Comparison of ENCODE assay signal across 12 cellular contexts in the genomic region with DNA sequence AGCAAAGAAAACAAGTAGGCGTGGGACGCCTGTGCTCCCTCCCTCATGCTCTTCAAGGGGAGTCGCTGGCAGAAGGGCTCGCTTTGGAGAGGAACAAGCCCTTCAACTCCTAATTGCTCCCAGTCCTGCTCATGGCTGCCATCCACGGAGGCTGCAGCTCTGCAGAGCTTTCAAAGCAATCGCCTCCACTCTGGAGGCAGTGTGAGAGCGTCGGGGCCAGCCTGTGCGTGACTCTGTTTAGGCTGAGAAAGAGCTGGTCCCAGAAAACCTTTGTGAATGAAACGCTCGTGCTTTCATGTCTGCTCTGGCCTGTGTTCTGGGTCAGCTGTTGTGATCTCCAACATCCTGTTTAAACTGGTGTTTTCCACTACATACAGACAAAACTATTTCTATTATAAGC. TPM values are rescaled to one million over a fixed set of nuclear protein-coding genes. Genes with fewer than 3 reads are reported as not detected.
A peak's percentile ranks its signal among the peaks of the same experiment; 100 is the strongest.
DNase-seq lines count a peak whose midpoint lies in the region; ATAC-seq and TF ChIP-seq lines count a peak whose summit lies in the region.
"Had no signal": no experiment of that assay in that cellular context is flagged by ENCODE, and none has a peak within 500 bp of the region (broad histone marks: within the 10 kb centered on the region; RNA-seq: fewer than 3 reads in every experiment).

No MANE protein-coding gene starts in this region.

- no peak overlapping the region for H4K91ac ChIP-seq in neuronal stem cell (ENCODE audit: low read depth, low read length, poor library complexity)

- H3K14ac ChIP-seq in neuronal stem cell (ENCODE audit: low read length), result no peak overlapping the region

- H3K18ac ChIP-seq in neuronal stem cell (ENCODE audit: low read length), result peak overlapping the region; percentile 52

- H3K27ac ChIP-seq in right atrium auricular region, result peak overlapping the region in 1 of 2 donors; percentile 5
- H3K27ac ChIP-seq in gastroesophageal sphincter, result peak overlapping the region in 2 of 4 donors; percentile 24 to 36
- H3K27ac ChIP-seq in neuronal stem cell (replicated peaks; ENCODE audit: low read length), result no peak overlapping the region
- H3K27ac ChIP-seq: WERI-Rb-1 had no signal

- H3K27ac Mint-ChIP-seq in MCF 10A (ENCODE audit: low read depth, unreplicated experiment), result no peak overlapping the region
- H3K27ac Mint-ChIP-seq: stimulated activated naive CD8-positive, alpha-beta T cell treated with anti-CD3 and anti-CD28 coated beads, Interleukin-15, Interleukin-2, amounts not matched to agents 100 ng/mL and 50 ng/mL, for 24 hours had no signal

- H2BK5ac ChIP-seq in neuronal stem cell (ENCODE audit: low read length), result no peak overlapping the region

- peaks cover 0 to 5% of the 10 kb centered on the region in 2 donors for H3K9me3 ChIP-seq in right atrium auricular region
- H3K9me3 ChIP-seq in gastroesophageal sphincter, result no peaks in the 10 kb centered on the region
- H3K9me3 ChIP-seq in neuronal stem cell (replicated peaks in 1 of 2; ENCODE audit: control insufficient read depth in 2 of 2, insufficient read depth in 1 of 2, low read depth in 1 of 2, low read length in 2 of 2), result no peaks in the 10 kb centered on the region

- H3K79me1 ChIP-seq in neuronal stem cell (ENCODE audit: low read depth, low read length), result no peaks in the 10 kb centered on the region

- intact Hi-C loops in Right ventricle myocardium inferior (cut with DNase I), result no loop called here
- intact Hi-C loops in MCF 10A (cut with micrococcal nuclease), result no loop called here

- H3K27me3 Mint-ChIP-seq in MCF 10A (ENCODE audit: insufficient read depth, unreplicated experiment), result no peaks in the 10 kb centered on the region

- no peak overlapping the region for H3K4me3 Mint-ChIP-seq in MCF 10A (ENCODE audit: unreplicated experiment)
- H3K4me3 Mint-ChIP-seq: stimulated activated naive CD8-positive, alpha-beta T cell treated with anti-CD3 and anti-CD28 coated beads, Interleukin-15, Interleukin-2, amounts not matched to agents 100 ng/mL and 50 ng/mL, for 24 hours had no signal

- ATAC-seq in Right ventricle myocardium inferior, result peak; percentile 42
- peak; percentile 43 for ATAC-seq in gastroesophageal sphincter
- ATAC-seq in HG03097 (IDR thresholded peaks at IDR 0.05; ENCODE audit: low FRiP score, unreplicated experiment), result no peak

- no peak overlapping the region for H2BK15ac ChIP-seq in neuronal stem cell (ENCODE audit: low read length)

- no peak for TF ChIP-seq EP300 in gastroesophageal sphincter (IDR thresholded peaks at IDR 0.05)

- TF ChIP-seq CTCF in right atrium auricular region (IDR thresholded peaks at IDR 0.05) (no peak), gastroesophageal sphincter (IDR thresholded peaks at IDR 0.05) (no peak), MCF 10A (IDR thresholded peaks at IDR 0.05; ENCODE audit: unreplicated experiment) (no peak), GM10266 (IDR thresholded peaks at IDR 0.05; ENCODE audit: control insufficient read depth, insufficient read depth, low read depth, missing control alignments) (no peak)

- CTCF ChIA-PET in MCF 10A (lab: Yijun Ruan, JAX), result interaction anchor here (0.6 kb wide), 1 partner anchor 692 kb away, joined by 3 read pairs; no protein-coding TSS in a partner anchor

- no peak for TF ChIP-seq POLR2A in gastroesophageal sphincter (IDR thresholded peaks at IDR 0.05)

- no peak overlapping the region for H3K4me3 ChIP-seq in right atrium auricular region
- no peak overlapping the region for H3K4me3 ChIP-seq in gastroesophageal sphincter
- H3K4me3 ChIP-seq in neuronal stem cell (ENCODE audit: low read length in 2 of 2), result no peak overlapping the region

- H3K4me1 Mint-ChIP-seq in MCF 10A (ENCODE audit: insufficient read depth, unreplicated experiment), result no peaks in the 10 kb centered on the region

- H2BK120ac ChIP-seq in neuronal stem cell (ENCODE audit: low read depth, low read length), result no peak overlapping the region

- H3K27me3 ChIP-seq in right atrium auricular region (no peaks in the 10 kb centered on the region), gastroesophageal sphincter (no peaks in the 10 kb centered on the region), neuronal stem cell (ENCODE audit: control insufficient read depth in 3 of 3, insufficient read depth in 3 of 3, low read depth in 1 of 3, low read length in 3 of 3) (no peaks in the 10 kb centered on the region)

- no peak overlapping the region for H3K4me2 ChIP-seq in neuronal stem cell (ENCODE audit: insufficient read depth, low read length, poor library complexity, severe bottlenecking)

- 13 to 26% methylated on average over 4 to 5 of the region's 11 CpGs for WGBS in gastroesophageal sphincter (ENCODE audit: low coverage in 1 of 2), 2 donors
- no CpG with 5 or more reads among the region's 11 CpGs for WGBS in neuronal stem cell (ENCODE audit: extremely low coverage in 2 of 2, insufficient read length in 2 of 2, insufficient replicate concordance in 1 of 2), 2 donors

- H2BK12ac ChIP-seq in neuronal stem cell (ENCODE audit: low read length), result no peak overlapping the region

- no peak overlapping the region for H3K23ac ChIP-seq in neuronal stem cell (ENCODE audit: low read depth, low read length, poor library complexity)

- H3K36me3 Mint-ChIP-seq in MCF 10A (ENCODE audit: insufficient read depth, unreplicated experiment), result no peaks in the 10 kb centered on the region

- no peak overlapping the region for H2AK5ac ChIP-seq in neuronal stem cell (ENCODE audit: low read depth, low read length)

- H3K36me3 ChIP-seq in right atrium auricular region, result no peaks in the 10 kb centered on the region
- H3K36me3 ChIP-seq in gastroesophageal sphincter, result no peaks in the 10 kb centered on the region
- H3K36me3 ChIP-seq in neuronal stem cell (replicated peaks in 1 of 2; ENCODE audit: control insufficient read depth in 2 of 2, insufficient read depth in 2 of 2, low read length in 2 of 2), result no peaks in the 10 kb centered on the region
- H3K36me3 ChIP-seq: WERI-Rb-1 had no signal

- H3K9me3 Mint-ChIP-seq in MCF 10A (ENCODE audit: unreplicated experiment), result peaks cover 8% of the 10 kb centered on the region

- no peak overlapping the region for H4K8ac ChIP-seq in neuronal stem cell (ENCODE audit: low read depth, low read length)

- POLR2A ChIA-PET in MCF 10A (lab: Yijun Ruan, JAX), result no interaction called here

- no TSS peak for BruUV-seq in MCF 10A (replicated peaks; lab: Mats Ljungman, UMichigan)

- no peak overlapping the region for H3K9ac ChIP-seq in neuronal stem cell (ENCODE audit: low read depth, low read length, poor library complexity)

- H3K4me1 ChIP-seq in right atrium auricular region (no peaks in the 10 kb centered on the region), gastroesophageal sphincter (peaks cover 0 to 13% (median 0%) of the 10 kb centered on the region in 3 donors), neuronal stem cell (ENCODE audit: control insufficient read depth in 2 of 2, insufficient read depth in 1 of 2, low read depth in 1 of 2, low read length in 2 of 2) (no peaks in the 10 kb centered on the region)

- no peak overlapping the region for H2AFZ ChIP-seq in neuronal stem cell (ENCODE audit: low read length)

- no peak overlapping the region for H3K4ac ChIP-seq in neuronal stem cell (ENCODE audit: low read length)

- DNase-seq in Right ventricle myocardium inferior (ENCODE audit: missing footprints) (no peak), right atrium auricular region (ENCODE audit: low spot score) (no peak), neuronal stem cell (ENCODE audit: low spot score) (no peak), MCF 10A (ENCODE audit: unreplicated experiment) (no peak), GM10266 (ENCODE audit: extremely low spot score) (no peak), T-helper 1 cell (no peak)
- DNase-seq: activated naive CD4-positive, alpha-beta T cell treated with anti-CD3 and anti-CD28 coated beads, Interleukin-2, amount 50 U/mL, for 16 hours; central memory CD4-positive, alpha-beta T cell; WERI-Rb-1 had no signal

RNA-seq across cellular contexts. Expression of gene RUNX1, which starts 23.9 kb away (rescaled TPM):
- total RNA-seq in Right ventricle myocardium inferior (1.8 TPM), right atrium auricular region (1 to 10 TPM; 3.8 to 7.6 TPM), gastroesophageal sphincter (10 to 100 TPM in 1 of 4 donors, 1 to 10 TPM in 3; 3.9 to 14.5 (median 5.8) TPM), MCF 10A (2022) (86.2 and 102 TPM in 2 replicates)
- polyA plus RNA-seq in neuronal stem cell (2013, experiment 1 of 2), result 0.20 TPM
- 0.18 TPM for polyA plus RNA-seq in neuronal stem cell (2013, experiment 2 of 2)
